ENCODE assay signal across 1 cellular context in the genomic region with DNA sequence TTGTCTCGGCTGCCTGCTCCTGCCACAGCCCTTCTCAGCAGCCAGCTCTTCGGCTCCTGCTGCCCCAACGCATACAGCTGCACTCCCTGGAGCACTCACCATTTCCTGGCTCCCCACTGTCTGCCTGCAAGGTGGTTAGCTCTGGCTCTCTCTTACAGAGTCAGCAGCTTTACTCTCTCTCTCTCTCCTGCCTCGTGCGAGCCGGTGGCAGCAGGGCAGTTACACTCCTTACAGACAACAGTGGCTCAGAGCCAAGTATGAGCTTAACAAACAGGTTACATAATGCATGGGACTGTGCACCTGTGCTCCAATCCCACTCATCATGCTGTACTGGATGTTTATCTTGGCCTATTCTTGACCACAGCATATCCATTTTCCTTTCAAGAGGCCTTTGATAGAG.
TF ChIP-seq lines count a peak whose summit lies in the region.

No MANE protein-coding gene starts in this region.

TF ChIP-seq in WTC11, 78 proteins besides CTCF, POLR2A, EP300 and RAD21 (continued from another document):
- TF ChIP-seq, protein P1, sequence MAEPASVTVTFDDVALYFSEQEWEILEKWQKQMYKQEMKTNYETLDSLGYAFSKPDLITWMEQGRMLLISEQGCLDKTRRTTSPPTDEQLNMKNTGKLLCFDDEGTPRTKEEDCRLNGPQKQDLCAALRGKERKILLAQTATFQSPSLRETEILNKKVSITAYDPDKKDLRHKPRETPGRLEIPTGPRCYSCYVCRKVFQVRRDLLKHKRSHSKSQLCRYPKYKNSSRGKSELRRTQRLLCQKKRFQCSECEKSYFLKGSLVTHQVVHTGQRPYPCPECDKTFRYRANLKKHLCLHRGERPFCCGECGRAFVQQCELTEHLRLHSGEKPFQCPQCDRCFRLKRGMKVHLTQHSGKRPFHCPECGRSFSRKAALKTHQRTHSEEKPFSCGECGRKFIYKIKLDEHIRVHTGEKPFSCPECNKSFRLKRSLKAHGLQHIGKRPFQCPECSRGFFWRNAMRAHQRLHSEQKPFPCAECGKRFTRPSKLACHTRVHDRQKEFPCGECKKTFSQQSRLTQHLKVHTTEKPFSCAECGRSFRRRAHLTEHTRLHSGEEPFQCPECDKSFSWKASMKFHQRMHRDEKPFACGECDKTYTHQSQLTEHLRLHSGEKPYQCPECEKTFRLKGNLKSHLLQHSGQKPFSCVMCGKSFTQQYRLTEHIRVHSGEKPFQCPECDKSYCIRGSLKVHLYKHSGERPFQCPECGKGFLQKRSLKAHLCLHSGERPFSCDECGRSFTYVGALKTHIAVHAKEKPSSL (CRISPR knock-in tag; conservative IDR thresholded peaks at IDR 0.05): no peak
- no peak for TF ChIP-seq EMX1 (CRISPR knock-in tag; IDR thresholded peaks at IDR 0.05)
- no peak for TF ChIP-seq PRDM15 (CRISPR knock-in tag; IDR thresholded peaks at IDR 0.05)
- TF ChIP-seq OVOL2 (CRISPR knock-in tag; IDR thresholded peaks at IDR 0.05; ENCODE audit: borderline replicate concordance): no peak
- TF ChIP-seq E2F4 (CRISPR knock-in tag; IDR thresholded peaks at IDR 0.05; ENCODE audit: borderline replicate concordance, low read depth): no peak
- no peak for TF ChIP-seq ZNF416 (CRISPR knock-in tag; IDR thresholded peaks at IDR 0.05)
